ENCODE assay signal across 8 cellular contexts in genomic region chr1:36450270-36450918, GRCh38. TPM values are rescaled to one million over a fixed set of nuclear protein-coding genes. Genes with fewer than 3 reads are reported as not detected.
DNase-seq lines count a peak whose midpoint lies in the region; ATAC-seq, FAIRE-seq and TF ChIP-seq lines count a peak whose summit lies in the region.

TSS of gene OSCP1 (minus strand) at chr1:36450451. CDS start at chr1:36450369, 82 bp downstream.

- H3K36me3 ChIP-seq in keratinocyte (ENCODE audit: control insufficient read depth in 2 of 2, extremely low read depth in 1 of 2, insufficient read depth in 2 of 2, low read length in 2 of 2): peaks cover 3 to 4% of the 10 kb centered on the region in 2 experiments

- peak; percentile 96 for ATAC-seq in GM18907 (IDR thresholded peaks at IDR 0.05; ENCODE audit: unreplicated experiment)
- peak; percentile 97 for ATAC-seq in HG03159 (IDR thresholded peaks at IDR 0.05; ENCODE audit: unreplicated experiment)

- peaks cover 4% of the 10 kb centered on the region for H3K36me3 Mint-ChIP-seq in chondrocyte (ENCODE audit: low read depth)

- peak within 1 kb of the TSS; percentile 95 for H3K27ac Mint-ChIP-seq in chondrocyte (ENCODE audit: unreplicated experiment)

- FAIRE-seq in keratinocyte (lab: Jason Lieb, UNC): peak; percentile 95

- TF ChIP-seq CTCF in AG04449 (IDR thresholded peaks at IDR 0.05; ENCODE audit: insufficient read depth, low read length, missing control alignments) (no peak), chondrocyte (IDR thresholded peaks at IDR 0.05) (peak; percentile 24), keratinocyte (optimal IDR thresholded peaks at IDR 0.05 in 1 of 3, IDR thresholded peaks at IDR 0.05 in 1 of 3, conservative IDR thresholded peaks at IDR 0.05 in 1 of 3; ENCODE audit: extremely low read depth in 1 of 3, insufficient read depth in 2 of 3, low read length in 3 of 3) (no peak)

- no peaks in the 10 kb centered on the region for H3K9me3 ChIP-seq in keratinocyte (ENCODE audit: control insufficient read depth, low read depth, low read length)

- CTCF ChIA-PET in AG04449 (lab: Yijun Ruan, JAX): interaction anchor here (1.3 to 1.8 kb wide), 6 partner anchors 10 to 315 kb away, joined by 4 to 8 read pairs (median 5); partner anchors contain the start of gene MRPS15

- no peaks in the 10 kb centered on the region for H3K9me1 ChIP-seq in keratinocyte (ENCODE audit: control insufficient read depth, extremely low read depth, insufficient read depth, low read length)

- dilution Hi-C loops in keratinocyte (cut with MboI; ENCODE audit: extremely low pct_ligation_motif_present, low sequenced_read_pairs): no loop called here

- H3K4me3 Mint-ChIP-seq in chondrocyte (ENCODE audit: unreplicated experiment): peak within 1 kb of the TSS; percentile 87

- H3K4me2 ChIP-seq in keratinocyte (ENCODE audit: control insufficient read depth, extremely low read depth, insufficient read depth, low read depth, low read length): peak within 1 kb of the TSS; percentile 86

- POLR2A ChIA-PET in AG04449 (lab: Yijun Ruan, JAX): interaction anchor here (0.9 to 2.0 kb wide), 3 partner anchors 12 to 67 kb away, joined by 3 to 16 read pairs (median 4); partner anchors contain the start of gene MRPS15

- H3K9me3 Mint-ChIP-seq in chondrocyte (ENCODE audit: low read depth): no peaks in the 10 kb centered on the region

- peak within 1 kb of the TSS; percentile 79 for H3K4me3 ChIP-seq in AG04449 (ENCODE audit: low read depth, low read length)
- peak within 1 kb of the TSS; percentile 60 to 78 (median 68) for H3K4me3 ChIP-seq in keratinocyte (ENCODE audit: control insufficient read depth in 2 of 3, extremely low read depth in 1 of 3, insufficient read depth in 2 of 3, low read depth in 1 of 3, low read length in 3 of 3)

- peaks cover 18% of the 10 kb centered on the region for H3K4me1 ChIP-seq in keratinocyte (ENCODE audit: control insufficient read depth, extremely low read depth, insufficient read depth, low read length)

- no peaks in the 10 kb centered on the region for H3K27me3 Mint-ChIP-seq in chondrocyte (ENCODE audit: low read depth)

- H2AFZ ChIP-seq in keratinocyte (ENCODE audit: control insufficient read depth, low read length): peak within 1 kb of the TSS; percentile 95

- DNase-seq in AG04449 (ENCODE audit: low read depth, low spot score): peak; percentile 73
- DNase-seq in NCI-H226: peak; percentile 92
- DNase-seq in activated CD4-positive, alpha-beta T cell treated with anti-CD3 and anti-CD28 coated beads for 24 hours (ENCODE audit: low read depth in 2 of 2): peak; percentile 69 to 82
- DNase-seq in chondrocyte (ENCODE audit: low spot score): peak; percentile 98
- DNase-seq in keratinocyte (ENCODE audit: low read depth, low spot score): peak; percentile 48
- DNase-seq in stimulated activated CD4-positive, alpha-beta T cell treated with anti-CD3 and anti-CD28 coated beads, Interleukin-12 subunit alpha, Interleukin-12 subunit beta, amount 100 ng/mL, for 48 hours (ENCODE audit: low read depth in 2 of 3, low spot score in 1 of 3): peak; percentile 75 to 81 (median 76)

- no peaks in the 10 kb centered on the region for H4K20me1 ChIP-seq in keratinocyte (ENCODE audit: control insufficient read depth, extremely low read depth, insufficient read depth, low read length)

- no peaks in the 10 kb centered on the region for H3K27me3 ChIP-seq in keratinocyte (ENCODE audit: control insufficient read depth, extremely low read depth, insufficient read depth, low read length)

- no peaks in the 10 kb centered on the region for H3K79me2 ChIP-seq in keratinocyte (ENCODE audit: control insufficient read depth, insufficient read depth, low read length)

- peaks cover 25% of the 10 kb centered on the region for H3K4me1 Mint-ChIP-seq in chondrocyte (ENCODE audit: low read depth)

- H3K27ac ChIP-seq in keratinocyte (ENCODE audit: control insufficient read depth, insufficient read depth, low read length): peak within 1 kb of the TSS; percentile 98

- peak within 1 kb of the TSS; percentile 86 for H3K9ac ChIP-seq in keratinocyte (ENCODE audit: control insufficient read depth, extremely low read depth, insufficient read depth, low read length)

RNA-seq across cellular contexts. Expression of gene OSCP1, which starts in this region (rescaled TPM):
- total RNA-seq in chondrocyte: 4.5 to 7.3 TPM (median 6.2 TPM) in 3 replicates
- 7.1 to 12.5 TPM (median 9.5 TPM) in 3 replicates for polyA plus RNA-seq in keratinocyte
- polyA plus RNA-seq in keratinocyte (2011; ENCODE audit: low read depth): 6.0 TPM
- polyA plus RNA-seq in keratinocyte (2011; cell fraction: cytosol; rRNA removed): 5.4 and 7.7 TPM in 2 replicates
- polyA plus RNA-seq in keratinocyte (2011; cell fraction: nucleus; rRNA removed): 7.7 and 8.5 TPM in 2 replicates
- polyA plus RNA-seq in keratinocyte (2012; ENCODE audit: low replicate concordance): 6.5 and 7.2 TPM in 2 replicates
- 6.1 to 13.7 TPM (median 10.1 TPM) in 3 replicates for polyA minus RNA-seq in keratinocyte
- 6.7 TPM for polyA minus RNA-seq in keratinocyte (2011; cell fraction: cytosol; rRNA and poly(A)+ RNA removed)
- 2.4 and 7.1 TPM in 2 replicates for polyA minus RNA-seq in keratinocyte (2011; cell fraction: nucleus; rRNA and poly(A)+ RNA removed)

Comparison
In these comparisons a context has a peak if more than half of its experiments do, and no peak if none do; other contexts are left out.
1. Peak in every context shown above with its lines: DNase-seq, ATAC-seq, H3K4me3 ChIP-seq and H3K27ac ChIP-seq.
2. DNase-seq: peak in every context shown above with its lines; median percentile 98 in chondrocyte; 92 in NCI-H226; 76 in stimulated activated CD4-positive, alpha-beta T cell treated with anti-CD3 and anti-CD28 coated beads, Interleukin-12 subunit alpha, Interleukin-12 subunit beta, amount 100 ng/mL, for 48 hours; 76 in activated CD4-positive, alpha-beta T cell treated with anti-CD3 and anti-CD28 coated beads for 24 hours; 73 in AG04449; 48 in keratinocyte.